In genomic region chr1:26279598-26280332, GRCh38 we compare ENCODE assay signal across 8 cellular contexts. TPM values are rescaled to one million over a fixed set of nuclear protein-coding genes. Genes with fewer than 3 reads are reported as not detected.
DNase-seq lines count a peak whose midpoint lies in the region; ATAC-seq and TF ChIP-seq lines count a peak whose summit lies in the region.

Gene SH3BGRL3, plus strand, starts transcription at chr1:26280086. Its CDS starts 70 bp downstream, at chr1:26280156.

- TF ChIP-seq CTCF in Calu3 (IDR thresholded peaks at IDR 0.05; ENCODE audit: unreplicated experiment), result no peak
- TF ChIP-seq CTCF in fibroblast of lung (conservative IDR thresholded peaks at IDR 0.05 in 1 of 2, IDR thresholded peaks at IDR 0.05 in 1 of 2; ENCODE audit: low read depth in 1 of 2, low read length in 2 of 2), result peak; percentile 46 to 61

- H3K9me3 Mint-ChIP-seq in Calu3 (ENCODE audit: low read depth, unreplicated experiment), result no peaks in the 10 kb centered on the region
- no peaks in the 10 kb centered on the region for H3K9me3 Mint-ChIP-seq in naive thymus-derived CD8-positive, alpha-beta T cell

- peak; percentile 48 for ATAC-seq in GM21367 (IDR thresholded peaks at IDR 0.05; ENCODE audit: unreplicated experiment)
- ATAC-seq in naive thymus-derived CD8-positive, alpha-beta T cell, result peak; percentile 66 to 70

- peak within 1 kb of the TSS; percentile 81 for H3K4me3 Mint-ChIP-seq in Calu3 (ENCODE audit: low read depth, unreplicated experiment)
- peak within 1 kb of the TSS; percentile 86 to 95 (median 93) for H3K4me3 Mint-ChIP-seq in naive thymus-derived CD8-positive, alpha-beta T cell

- no peaks in the 10 kb centered on the region for H3K27me3 ChIP-seq in fibroblast of lung (ENCODE audit: control insufficient read depth, insufficient read depth, low read length)

- CTCF ChIA-PET in Calu3 (lab: Charles Lee), result interaction anchor here (0.5 to 1.2 kb wide), 4 partner anchors 19 to 137 kb away, joined by 3 to 4 read pairs (median 3); no protein-coding TSS in a partner anchor

- H3K4me2 ChIP-seq in fibroblast of lung (ENCODE audit: extremely low read depth, insufficient read depth, low read length), result peak within 1 kb of the TSS; percentile 91

- peaks cover 71% of the 10 kb centered on the region for H3K36me3 Mint-ChIP-seq in Calu3 (ENCODE audit: insufficient read depth, unreplicated experiment)
- H3K36me3 Mint-ChIP-seq in naive thymus-derived CD8-positive, alpha-beta T cell, result peaks cover 0 to 29% (median 8%) of the 10 kb centered on the region in 3 donors

- H3K4me3 ChIP-seq in fibroblast of lung (replicated peaks in 1 of 4; ENCODE audit: control extremely low read depth in 1 of 4, insufficient read depth in 1 of 4, low read depth in 3 of 4, low read length in 4 of 4), result peak within 1 kb of the TSS; percentile 71 to 96 (median 78)

- DNase-seq in Calu3, result peak; percentile 82
- DNase-seq in HuH-7.5 (ENCODE audit: low spot score), result peak; percentile 91
- DNase-seq in RPMI7951 (ENCODE audit: low read depth), result peak; percentile 86
- peak; percentile 69 to 78 for DNase-seq in activated T-helper 1 cell treated with anti-CD3 and anti-CD28 coated beads, Interleukin-2, amount 50 U/mL, for 16 hours (ENCODE audit: low read depth in 1 of 2, low spot score in 1 of 2)
- DNase-seq in fibroblast of lung (ENCODE audit: low read depth in 2 of 2), result peak; percentile 82 to 85
- peak; percentile 73 to 89 (median 82) for DNase-seq in naive thymus-derived CD8-positive, alpha-beta T cell
- DNase-seq in stimulated activated naive CD4-positive, alpha-beta T cell (lab: John Stamatoyannopoulos, UW), result peak; percentile 77 to 82 (median 80)

- peak within 1 kb of the TSS; percentile 34 for H2AFZ ChIP-seq in fibroblast of lung (ENCODE audit: low read length)

- H4K20me1 ChIP-seq in fibroblast of lung (ENCODE audit: control insufficient read depth, extremely low read depth, insufficient read depth, low read length), result no peaks in the 10 kb centered on the region

- no peaks in the 10 kb centered on the region for H3K27me3 Mint-ChIP-seq in Calu3 (ENCODE audit: unreplicated experiment)
- no peaks in the 10 kb centered on the region for H3K27me3 Mint-ChIP-seq in naive thymus-derived CD8-positive, alpha-beta T cell

- H3K4me1 ChIP-seq in fibroblast of lung (ENCODE audit: control insufficient read depth, extremely low read depth, insufficient read depth, low read length), result peaks cover 70% of the 10 kb centered on the region

- peaks cover 58% of the 10 kb centered on the region for H3K4me1 Mint-ChIP-seq in Calu3 (ENCODE audit: low read depth, unreplicated experiment)
- peaks cover 47 to 89% (median 88%) of the 10 kb centered on the region in 4 donors for H3K4me1 Mint-ChIP-seq in naive thymus-derived CD8-positive, alpha-beta T cell

- no peaks in the 10 kb centered on the region for H3K9me3 ChIP-seq in fibroblast of lung (ENCODE audit: control insufficient read depth, insufficient read depth, low read depth, low read length)

- peaks cover 39% of the 10 kb centered on the region for H3K79me2 ChIP-seq in fibroblast of lung (ENCODE audit: control insufficient read depth, insufficient read depth, low read length)

- H3K9ac ChIP-seq in fibroblast of lung (ENCODE audit: insufficient read depth, low read length), result peak within 1 kb of the TSS; percentile 77

- peak within 1 kb of the TSS; percentile 84 for H3K27ac ChIP-seq in fibroblast of lung (ENCODE audit: insufficient read depth, low read length)

- POLR2A ChIA-PET in naive thymus-derived CD8-positive, alpha-beta T cell (lab: Charles Lee), result interaction anchor here (0.6 to 30.4 kb wide), 15 partner anchors 9 to 192 kb away, joined by 3 to 2161 read pairs (median 5); partner anchors contain the start of genes CD52, CEP85, DHDDS and UBXN11

- H3K27ac Mint-ChIP-seq in Calu3 (ENCODE audit: unreplicated experiment), result peak within 1 kb of the TSS; percentile 92
- H3K27ac Mint-ChIP-seq in naive thymus-derived CD8-positive, alpha-beta T cell, result peak within 1 kb of the TSS; percentile 93 to 100 (median 96)

- BruUV-seq in Calu3 (replicated peaks; lab: Mats Ljungman, UMichigan), result no TSS peak

- intact Hi-C loops in Calu3 (cut with micrococcal nuclease; ENCODE audit: unreplicated experiment), result loop anchor here (5.0 to 10.0 kb wide), 2 partner anchors 83 to 115 kb away; no protein-coding TSS in a partner anchor

- peaks cover 11% of the 10 kb centered on the region for H3K36me3 ChIP-seq in fibroblast of lung (ENCODE audit: control insufficient read depth, insufficient read depth, low read length)

RNA-seq across cellular contexts. Expression of gene SH3BGRL3, which starts in this region (rescaled TPM):
- 74.6 and 107 TPM in 2 replicates for total RNA-seq in Calu3 (2022)
- total RNA-seq in RPMI7951 (2014; rRNA removed; shearing (Covaris generic)), result 224 and 307 TPM in 2 replicates
- total RNA-seq in fibroblast of lung, result 12.8 and 39.6 TPM in 2 replicates
- polyA plus RNA-seq in fibroblast of lung, result 200 and 261 TPM in 2 replicates
- polyA plus RNA-seq in fibroblast of lung (2012), result 580 and 703 TPM in 2 replicates
- 914 and 1,082 TPM in 2 replicates for polyA minus RNA-seq in fibroblast of lung (ENCODE audit: low replicate concordance)
- 100 to 1,000 TPM; 250 to 255 TPM for total RNA-seq in naive thymus-derived CD8-positive, alpha-beta T cell
- 100 to 1,000 TPM; 805 to 925 (median 916) TPM for polyA plus RNA-seq in naive thymus-derived CD8-positive, alpha-beta T cell

Comparison
In these comparisons a context has a peak if more than half of its experiments do, and no peak if none do; other contexts are left out.
1. Peak in every context shown above with its lines: DNase-seq, ATAC-seq, H3K4me3 ChIP-seq and H3K27ac ChIP-seq.